ENCODE assay signal across 31 cellular contexts in genomic region chr16:22029632-22030031, GRCh38. TPM values are rescaled to one million over a fixed set of nuclear protein-coding genes. Genes with fewer than 3 reads are reported as not detected.
"Had no signal": no experiment of that assay in that cellular context is flagged by ENCODE, and none has a peak within 500 bp of the region (broad histone marks: within the 10 kb centered on the region; RNA-seq: fewer than 3 reads in every experiment).

No MANE protein-coding gene starts in this region.

- H3K4me3 ChIP-seq: adrenal gland, suprapubic skin, tibial nerve had no signal

- H3K9me3 Mint-ChIP-seq: activated CD8-positive, alpha-beta T cell treated with anti-CD3 and anti-CD28 coated beads for 36 hours; memory B cell; naive B cell; stimulated activated effector memory CD8-positive, alpha-beta T cell treated with anti-CD3 and anti-CD28 coated beads, Interleukin-12 subunit alpha, Interleukin-12 subunit beta, amount 100 ng/mL, for 72 hours; stimulated activated naive CD8-positive, alpha-beta T cell treated with anti-CD3 and anti-CD28 coated beads, Interleukin-15, amount 100 ng/mL, for 72 hours had no signal

- H2AFZ ChIP-seq: parathyroid adenoma had no signal

- FAIRE-seq: astrocyte, islet of Langerhans, small intestine had no signal

- H3K9ac ChIP-seq: parathyroid adenoma had no signal

- H3K36me3 Mint-ChIP-seq: stimulated activated effector memory CD8-positive, alpha-beta T cell treated with anti-CD3 and anti-CD28 coated beads, Interleukin-12 subunit alpha, Interleukin-12 subunit beta, amount 100 ng/mL, for 72 hours had no signal

- H3K36me3 ChIP-seq: adrenal gland, suprapubic skin had no signal

- ATAC-seq: activated CD8-positive, alpha-beta memory T cell treated with anti-CD3 and anti-CD28 coated beads, Interleukin-2, amount 10 ng/mL, durations not matched to agents 7 days and 5 days; activated CD8-positive, alpha-beta T cell treated with anti-CD3 and anti-CD28 coated beads for 36 hours; sciatic nerve; stimulated activated effector memory CD8-positive, alpha-beta T cell treated with anti-CD3 and anti-CD28 coated beads, Interleukin-12 subunit alpha, Interleukin-12 subunit beta, amount 100 ng/mL, for 72 hours; stimulated activated naive CD8-positive, alpha-beta T cell treated with anti-CD3 and anti-CD28 coated beads, Interleukin-15, amount 100 ng/mL, for 72 hours had no signal

- H3K27me3 Mint-ChIP-seq: activated CD8-positive, alpha-beta memory T cell treated with anti-CD3 and anti-CD28 coated beads, Interleukin-2, amount 10 ng/mL, durations not matched to agents 7 days and 5 days; activated CD8-positive, alpha-beta T cell treated with anti-CD3 and anti-CD28 coated beads for 36 hours; activated naive CD4-positive, alpha-beta T cell treated with anti-CD3 and anti-CD28 coated beads, Interleukin-2, amount 10 ng/mL, durations not matched to agents 7 days and 5 days; memory B cell; naive B cell; stimulated activated naive CD8-positive, alpha-beta T cell treated with anti-CD3 and anti-CD28 coated beads, Interleukin-15, amount 100 ng/mL, for 72 hours had no signal

- H3K27me3 ChIP-seq: adrenal gland, suprapubic skin, tibial nerve had no signal

- DNase-seq: activated CD4-positive, alpha-beta T cell treated with anti-CD3 and anti-CD28 coated beads for 48 hours; activated CD4-positive, CD25-positive, alpha-beta regulatory T cell; activated CD8-positive, alpha-beta memory T cell treated with anti-CD3 and anti-CD28 coated beads, Interleukin-2, amount 10 ng/mL, durations not matched to agents 7 days and 5 days; activated CD8-positive, alpha-beta T cell treated with anti-CD3 and anti-CD28 coated beads for 36 hours; activated effector memory CD4-positive, alpha-beta T cell treated with anti-CD3 and anti-CD28 coated beads, Interleukin-2, amount 50 U/mL, for 16 hours; activated naive CD4-positive, alpha-beta T cell treated with anti-CD3 and anti-CD28 coated beads, Interleukin-2, amount 10 ng/mL, durations not matched to agents 7 days and 5 days; activated T-cell treated with anti-CD3 and anti-CD28 coated beads for 4 hours; cerebellar nuclear complex; foreskin melanocyte; glutamatergic neuron; hippocampal formation; naive B cell; nucleus accumbens; small intestine; stimulated activated CD4-positive, alpha-beta T cell treated with anti-CD3 and anti-CD28 coated beads, Interleukin-2, amount 100 ng/mL, for 24 hours; stimulated activated naive CD8-positive, alpha-beta T cell treated with anti-CD3 and anti-CD28 coated beads, Interleukin-15, amount 100 ng/mL, for 72 hours; T1000 had no signal

- H3K4me3 Mint-ChIP-seq: activated CD8-positive, alpha-beta memory T cell treated with anti-CD3 and anti-CD28 coated beads, Interleukin-2, amount 10 ng/mL, durations not matched to agents 7 days and 5 days; activated CD8-positive, alpha-beta T cell treated with anti-CD3 and anti-CD28 coated beads for 36 hours; activated naive CD4-positive, alpha-beta T cell treated with anti-CD3 and anti-CD28 coated beads, Interleukin-2, amount 10 ng/mL, durations not matched to agents 7 days and 5 days; memory B cell; naive B cell; stimulated activated effector memory CD8-positive, alpha-beta T cell treated with anti-CD3 and anti-CD28 coated beads, Interleukin-12 subunit alpha, Interleukin-12 subunit beta, amount 100 ng/mL, for 72 hours; stimulated activated naive CD8-positive, alpha-beta T cell treated with anti-CD3 and anti-CD28 coated beads, Interleukin-15, amount 100 ng/mL, for 72 hours; T-helper 1 cell treated with Interleukin-12 subunit alpha and Interleukin-12 subunit beta and Interleukin-4 antibody, amounts not matched to agents 30 μg/mL and 1 μg/mL, for 36 hours had no signal

- H3K27ac ChIP-seq: adrenal gland, parathyroid adenoma, suprapubic skin, tibial nerve had no signal

- H3K9me3 ChIP-seq: adrenal gland, suprapubic skin, tibial nerve had no signal

- H3K27ac Mint-ChIP-seq: activated CD8-positive, alpha-beta memory T cell treated with anti-CD3 and anti-CD28 coated beads, Interleukin-2, amount 10 ng/mL, durations not matched to agents 7 days and 5 days; activated CD8-positive, alpha-beta T cell treated with anti-CD3 and anti-CD28 coated beads for 36 hours; activated naive CD4-positive, alpha-beta T cell treated with anti-CD3 and anti-CD28 coated beads, Interleukin-2, amount 10 ng/mL, durations not matched to agents 7 days and 5 days; memory B cell; stimulated activated effector memory CD8-positive, alpha-beta T cell treated with anti-CD3 and anti-CD28 coated beads, Interleukin-12 subunit alpha, Interleukin-12 subunit beta, amount 100 ng/mL, for 72 hours; stimulated activated naive CD8-positive, alpha-beta T cell treated with anti-CD3 and anti-CD28 coated beads, Interleukin-15, amount 100 ng/mL, for 72 hours; T-helper 1 cell treated with Interleukin-12 subunit alpha and Interleukin-12 subunit beta and Interleukin-4 antibody, amounts not matched to agents 30 μg/mL and 1 μg/mL, for 36 hours had no signal

RNA-seq across cellular contexts. Expression of gene PDZD9, which starts 28.7 kb away (rescaled TPM):
- total RNA-seq: activated CD8-positive, alpha-beta memory T cell treated with anti-CD3 and anti-CD28 coated beads, Interleukin-2, amount 10 ng/mL, durations not matched to agents 7 days and 5 days; activated CD8-positive, alpha-beta T cell treated with anti-CD3 and anti-CD28 coated beads for 36 hours; astrocyte; lower leg skin; mucosa of gallbladder; sciatic nerve; suprapubic skin; tibial nerve; urinary bladder had no signal
- polyA plus RNA-seq: adrenal gland, esophagus, small intestine had no signal
